8 cellular contexts compared by ENCODE assay signal in the genomic region with DNA sequence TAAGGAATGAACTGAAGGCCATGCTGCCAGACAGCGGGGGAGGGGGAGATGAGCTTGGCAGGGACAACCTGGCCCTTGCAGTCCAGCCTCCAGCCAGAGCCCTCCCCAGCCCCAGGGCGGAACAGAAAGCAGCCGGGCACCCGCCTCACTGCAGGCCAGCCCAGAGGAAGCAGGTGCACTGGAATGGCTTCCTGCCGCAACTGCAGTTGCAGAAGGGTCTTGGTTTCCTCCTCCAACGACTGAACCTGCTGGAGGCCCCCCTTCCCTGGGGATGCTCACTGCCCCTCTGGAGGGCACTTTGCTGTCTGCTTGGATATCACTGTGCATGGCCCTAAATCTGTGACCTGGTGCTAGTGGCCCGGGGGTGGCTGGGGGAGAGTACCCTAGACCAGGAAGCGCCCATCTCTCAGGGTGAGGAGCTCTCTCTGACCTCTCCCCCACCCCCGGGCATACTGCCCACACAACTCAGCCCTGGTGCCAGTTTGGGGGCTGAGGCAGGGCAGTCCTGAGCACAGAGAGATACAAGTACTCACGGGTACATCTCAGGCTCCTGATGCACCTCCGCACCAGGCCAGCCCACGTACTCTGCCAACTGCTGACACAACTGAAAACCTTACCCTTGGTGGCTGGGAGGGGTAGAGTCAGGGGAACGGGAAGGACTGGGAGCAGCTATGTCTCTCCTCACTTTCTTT. TPM values are rescaled to one million over a fixed set of nuclear protein-coding genes. Genes with fewer than 3 reads are reported as not detected.
DNase-seq lines count a peak whose midpoint lies in the region; TF ChIP-seq lines count a peak whose summit lies in the region.

No MANE protein-coding gene starts in this region.

- H3K27ac ChIP-seq in SU-DHL-6 (ENCODE audit: low read depth, low read length) (peak overlapping the region; percentile 64), esophagus squamous epithelium (peak overlapping the region; percentile 64 to 89 (median 78)), rectal smooth muscle tissue (ENCODE audit: low read depth, low read length) (peak overlapping the region; percentile 27)

- peaks cover 21 to 60% (median 37%) of the 10 kb centered on the region in 3 donors for H3K4me1 ChIP-seq in esophagus squamous epithelium
- peaks cover 16% of the 10 kb centered on the region for H3K4me1 ChIP-seq in rectal smooth muscle tissue (ENCODE audit: control insufficient read depth, insufficient read depth, low read length)
- H3K4me1 ChIP-seq in Caco-2, result peaks cover 8% of the 10 kb centered on the region; the same call in 1 of the 2 replicates

- H3K9ac ChIP-seq in SU-DHL-6 (ENCODE audit: low read length) (peak overlapping the region; percentile 57), rectal smooth muscle tissue (ENCODE audit: low read length) (no peak overlapping the region)

- H3K4me3 ChIP-seq in SU-DHL-6 (ENCODE audit: insufficient read depth, low read length, poor library complexity, severe bottlenecking), result peak overlapping the region; percentile 51
- peak overlapping the region; percentile 8 to 56 (median 40) for H3K4me3 ChIP-seq in esophagus squamous epithelium
- H3K4me3 ChIP-seq in rectal smooth muscle tissue (ENCODE audit: low read length), result peak overlapping the region; percentile 52
- no peak overlapping the region for H3K4me3 ChIP-seq in Caco-2 (ENCODE audit: low read depth, low read length)
- H3K4me3 ChIP-seq in lower leg skin (ENCODE audit: low read depth, poor library complexity, severe bottlenecking), result no peak overlapping the region

- H3K27ac Mint-ChIP-seq in Caco-2 (ENCODE audit: unreplicated experiment), result no peak overlapping the region

- peak; percentile 52 for DNase-seq in activated naive CD4-positive, alpha-beta T cell treated with Interleukin-2 at 50 U/mL for 16 hours
- no peak for DNase-seq in activated naive CD4-positive, alpha-beta T cell (lab: John Stamatoyannopoulos, UW)
- no peak for DNase-seq in esophagus squamous epithelium (lab: John Stamatoyannopoulos, UW)
- no peak for DNase-seq in D341Med (ENCODE audit: low spot score)
- no peak for DNase-seq in Caco-2
- DNase-seq in lower leg skin (ENCODE audit: low spot score in 2 of 2), result no peak

- H3K36me3 ChIP-seq in SU-DHL-6 (ENCODE audit: low read length) (no peaks in the 10 kb centered on the region), esophagus squamous epithelium (peaks cover 0 to 21% (median 0%) of the 10 kb centered on the region in 3 donors), rectal smooth muscle tissue (ENCODE audit: control insufficient read depth, insufficient read depth, low read length) (no peaks in the 10 kb centered on the region), Caco-2 (ENCODE audit: control insufficient read depth, insufficient read depth, low read length) (no peaks in the 10 kb centered on the region)

- intact Hi-C loops in esophagus squamous epithelium (cut with DNase I), result no loop called here
- intact Hi-C loops in Caco-2 (cut with micrococcal nuclease; ENCODE audit: unreplicated experiment), result no loop called here
- intact Hi-C loops in lower leg skin (cut with DNase I; ENCODE audit: low total_unique reads), result no loop called here

- TF ChIP-seq CTCF in SU-DHL-6 (IDR thresholded peaks at IDR 0.05; ENCODE audit: insufficient read depth, low read length, poor library complexity, severe bottlenecking), result no peak
- no peak for TF ChIP-seq CTCF in esophagus squamous epithelium (IDR thresholded peaks at IDR 0.05)
- no peak for TF ChIP-seq CTCF in Caco-2 (IDR thresholded peaks at IDR 0.05; ENCODE audit: insufficient read depth in 1 of 2, low read depth in 1 of 2, low read length in 1 of 2, severe bottlenecking in 1 of 2, unreplicated experiment in 1 of 2)
- TF ChIP-seq CTCF in lower leg skin (IDR thresholded peaks at IDR 0.05), result no peak

- H3K4me1 Mint-ChIP-seq in Caco-2 (ENCODE audit: low read depth, unreplicated experiment), result no peaks in the 10 kb centered on the region

- CTCF ChIA-PET in Caco-2 (lab: Charles Lee), result interaction anchor here (0.6 to 3.5 kb wide), 5 partner anchors 9 to 165 kb away, joined by 3 to 17 read pairs (median 5); no protein-coding TSS in a partner anchor

- H4K20me1 ChIP-seq in SU-DHL-6 (ENCODE audit: low read depth, low read length), result no peaks in the 10 kb centered on the region

- H3K4me3 Mint-ChIP-seq in Caco-2 (ENCODE audit: unreplicated experiment), result no peak overlapping the region

- H3K27me3 Mint-ChIP-seq in Caco-2 (ENCODE audit: insufficient read depth, unreplicated experiment), result no peaks in the 10 kb centered on the region

- H3K36me3 Mint-ChIP-seq in Caco-2 (ENCODE audit: insufficient read depth, unreplicated experiment), result no peaks in the 10 kb centered on the region

- H3K27me3 ChIP-seq in SU-DHL-6 (ENCODE audit: low read length) (no peaks in the 10 kb centered on the region), esophagus squamous epithelium (no peaks in the 10 kb centered on the region), rectal smooth muscle tissue (ENCODE audit: control insufficient read depth, insufficient read depth, low read length) (no peaks in the 10 kb centered on the region), Caco-2 (replicated peaks; ENCODE audit: control insufficient read depth, insufficient read depth, low read length) (no peaks in the 10 kb centered on the region)

- WGBS in esophagus squamous epithelium, 2 donors, result 18 to 23% methylated on average over 5 to 9 of the region's 13 CpGs
- WGBS in lower leg skin, 2 donors, result 31 to 42% methylated on average over 8 to 13 of the region's 13 CpGs

- POLR2A ChIA-PET in Caco-2 (lab: Charles Lee), result no interaction called here

- H3K79me2 ChIP-seq in SU-DHL-6 (ENCODE audit: insufficient read depth, low read length), result no peaks in the 10 kb centered on the region

- no peaks in the 10 kb centered on the region for H3K9me3 ChIP-seq in SU-DHL-6 (ENCODE audit: insufficient read depth, low read length)
- H3K9me3 ChIP-seq in esophagus squamous epithelium, result no peaks in the 10 kb centered on the region
- H3K9me3 ChIP-seq in Caco-2, result no peaks in the 10 kb centered on the region

- H3K9me3 Mint-ChIP-seq in Caco-2 (ENCODE audit: unreplicated experiment), result no peaks in the 10 kb centered on the region

- no peaks in the 10 kb centered on the region for H3K9me2 ChIP-seq in SU-DHL-6 (replicated peaks; ENCODE audit: insufficient read depth, low read length)

- TF ChIP-seq POLR2A in esophagus squamous epithelium (IDR thresholded peaks at IDR 0.05) (no peak), lower leg skin (IDR thresholded peaks at IDR 0.05) (no peak)

- no TSS peak for BruUV-seq in Caco-2 (replicated peaks; lab: Mats Ljungman, UMichigan)

- no peaks in the 10 kb centered on the region for H3F3A ChIP-seq in SU-DHL-6 (ENCODE audit: insufficient read depth)

- peak overlapping the region; percentile 78 for H3K4me2 ChIP-seq in SU-DHL-6 (ENCODE audit: low read depth, low read length, poor library complexity, severe bottlenecking)

- H2AFZ ChIP-seq in SU-DHL-6 (ENCODE audit: low read depth, low read length, severe bottlenecking), result peak overlapping the region; percentile 30

RNA-seq across cellular contexts. Expression of a gene that starts 41.1 kb away (rescaled TPM):
- total RNA-seq in esophagus squamous epithelium, result 10 to 100 TPM; 44.0 to 74.9 (median 68.5) TPM
- total RNA-seq in Caco-2 (2022), result 47.1 and 55.5 TPM in 2 replicates
- 100 to 1,000 TPM in 1 of 4 donors, 10 to 100 TPM in 3; 87.3 to 123 (median 94.0) TPM for total RNA-seq in lower leg skin

Comparison
In these comparisons a context has a peak if more than half of its experiments do, and no peak if none do; other contexts are left out.
1. H3K27ac ChIP-seq: peak in every context shown above with its lines; median percentile 78 in esophagus squamous epithelium; 64 in SU-DHL-6; 27 in rectal smooth muscle tissue.
2. H3K4me3 ChIP-seq: peak in SU-DHL-6 (single experiment), esophagus squamous epithelium (4 of 4) and rectal smooth muscle tissue (single experiment); none in Caco-2 (single experiment) and lower leg skin (single experiment).